In genomic region chr4:157045507-157046127, GRCh38 we compare ENCODE assay signal across 8 cellular contexts. TPM values are rescaled to one million over a fixed set of nuclear protein-coding genes. Genes with fewer than 3 reads are reported as not detected.
DNase-seq lines count a peak whose midpoint lies in the region; ATAC-seq, FAIRE-seq and TF ChIP-seq lines count a peak whose summit lies in the region.

No MANE protein-coding gene starts in this region.

- ATAC-seq in HG02870 (IDR thresholded peaks at IDR 0.05; ENCODE audit: unreplicated experiment): peak; percentile 72
- peak; percentile 78 to 85 for ATAC-seq in upper lobe of left lung (ENCODE audit: low FRiP score in 2 of 2)

- no peaks in the 10 kb centered on the region for H3K4me1 Mint-ChIP-seq in activated CD4-positive, alpha-beta T cell treated with anti-CD3 and anti-CD28 coated beads, Interleukin-2, amount 10 ng/mL, durations not matched to agents 24 days and 14 days

- in situ Hi-C loops in GM13976 (cut with MboI; ENCODE audit: low sequenced_read_pairs, unreplicated experiment): no loop called here

- no peaks in the 10 kb centered on the region for H3K36me3 Mint-ChIP-seq in activated CD4-positive, alpha-beta T cell treated with anti-CD3 and anti-CD28 coated beads, Interleukin-2, amount 10 ng/mL, durations not matched to agents 24 days and 14 days (ENCODE audit: low read depth)

- no peaks in the 10 kb centered on the region for H3K27me3 Mint-ChIP-seq in activated CD4-positive, alpha-beta T cell treated with anti-CD3 and anti-CD28 coated beads, Interleukin-2, amount 10 ng/mL, durations not matched to agents 24 days and 14 days

- TF ChIP-seq CTCF in 22Rv1 (IDR thresholded peaks at IDR 0.05) (peak; percentile 81), GM13976 (IDR thresholded peaks at IDR 0.05; ENCODE audit: borderline replicate concordance, control extremely low read depth, extremely low read depth, insufficient read depth, missing control alignments) (peak; percentile 41), upper lobe of left lung (IDR thresholded peaks at IDR 0.05) (peak; percentile 49 to 78 (median 68))

- peak; percentile 90 for FAIRE-seq in islet of Langerhans (lab: Jason Lieb, UNC)

- 23 to 27% methylated on average over 2 of the region's 2 CpGs for WGBS in upper lobe of left lung, 2 donors

- H3K27ac ChIP-seq in 22Rv1 (no peak overlapping the region), upper lobe of left lung (no peak overlapping the region)

- H3K27me3 ChIP-seq in upper lobe of left lung: no peaks in the 10 kb centered on the region

- no peak overlapping the region for H3K4me3 ChIP-seq in upper lobe of left lung

- intact Hi-C loops in activated CD4-positive, alpha-beta T cell treated with anti-CD3 and anti-CD28 coated beads, Interleukin-2, amount 10 ng/mL, durations not matched to agents 24 days and 14 days (cut with micrococcal nuclease): no loop called here

- DNase-seq in GM13976 (ENCODE audit: low spot score) (peak; percentile 43), NCI-H2081 treated with DMSO at 0.1 percent for 48 hours (lab: John Stamatoyannopoulos, UW) (peak; percentile 10), astrocyte of the hippocampus (ENCODE audit: low read depth, low spot score) (peak; percentile 85), upper lobe of left lung (peak in 1 of 2 donors; percentile 33)
- DNase-seq in activated CD4-positive, alpha-beta T cell treated with anti-CD3 and anti-CD28 coated beads, Interleukin-2, amount 10 ng/mL, durations not matched to agents 24 days and 14 days: no peak

- TF ChIP-seq EP300 in upper lobe of left lung (IDR thresholded peaks at IDR 0.05): no peak

- no peaks in the 10 kb centered on the region for H3K36me3 ChIP-seq in upper lobe of left lung

- no peaks in the 10 kb centered on the region for H3K4me1 ChIP-seq in upper lobe of left lung

- TF ChIP-seq POLR2A in upper lobe of left lung (IDR thresholded peaks at IDR 0.05): no peak

- H3K9me3 ChIP-seq in upper lobe of left lung: no peaks in the 10 kb centered on the region

- H3K9me3 Mint-ChIP-seq in activated CD4-positive, alpha-beta T cell treated with anti-CD3 and anti-CD28 coated beads, Interleukin-2, amount 10 ng/mL, durations not matched to agents 24 days and 14 days: no peaks in the 10 kb centered on the region

- H3K27ac Mint-ChIP-seq in activated CD4-positive, alpha-beta T cell treated with anti-CD3 and anti-CD28 coated beads, Interleukin-2, amount 10 ng/mL, durations not matched to agents 24 days and 14 days: no peak overlapping the region

- no peak overlapping the region for H3K4me3 Mint-ChIP-seq in activated CD4-positive, alpha-beta T cell treated with anti-CD3 and anti-CD28 coated beads, Interleukin-2, amount 10 ng/mL, durations not matched to agents 24 days and 14 days

RNA-seq across cellular contexts. Expression of gene GLRB, which starts 30.3 kb away (rescaled TPM):
- 10 to 100 TPM in 1 of 6 donors, 1 to 10 TPM in 5; 2.8 to 37.7 (median 3.9) TPM for total RNA-seq in upper lobe of left lung
- total RNA-seq in activated CD4-positive, alpha-beta T cell treated with anti-CD3 and anti-CD28 coated beads, Interleukin-2, amount 10 ng/mL, durations not matched to agents 24 days and 14 days: not detected in 2 replicates
